ENCODE assay signal across 12 cellular contexts in the genomic region with DNA sequence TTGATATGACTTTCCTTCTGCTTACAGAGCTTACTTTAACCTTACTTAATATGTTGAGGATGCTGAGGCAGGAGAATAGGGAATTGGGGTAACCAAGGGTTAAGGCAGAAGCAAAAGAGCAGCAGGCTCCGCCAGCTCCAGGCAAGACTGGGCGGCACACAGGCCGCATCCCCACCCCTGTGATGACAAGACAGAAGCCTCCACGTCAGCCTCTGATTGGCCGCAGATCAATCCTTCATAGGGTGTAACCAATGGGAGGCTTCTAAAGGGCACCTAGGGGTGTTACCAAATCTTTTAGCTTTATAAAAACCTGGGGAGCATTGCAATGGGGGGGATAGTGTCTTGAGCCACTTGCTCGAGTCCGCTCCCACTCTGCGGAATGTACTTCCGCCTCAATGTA.
DNase-seq lines count a peak whose midpoint lies in the region; ATAC-seq and TF ChIP-seq lines count a peak whose summit lies in the region.
"Had no signal": no experiment of that assay in that cellular context is flagged by ENCODE, and none has a peak within 500 bp of the region (broad histone marks: within the 10 kb centered on the region; RNA-seq: fewer than 3 reads in every experiment).

No MANE protein-coding gene starts in this region.

- H3K4me1 ChIP-seq in breast epithelium (no peaks in the 10 kb centered on the region), testis (peaks cover 14% of the 10 kb centered on the region)

- ATAC-seq in HG03432 (IDR thresholded peaks at IDR 0.05; ENCODE audit: unreplicated experiment) (no peak), HG03342 (IDR thresholded peaks at IDR 0.05; ENCODE audit: unreplicated experiment) (no peak)
- ATAC-seq: natural killer cell had no signal

- TF ChIP-seq POLR2A in breast epithelium (IDR thresholded peaks at IDR 0.05) (no peak), testis (IDR thresholded peaks at IDR 0.05) (no peak)

- no peaks in the 10 kb centered on the region for H3K36me3 Mint-ChIP-seq in MCF 10A (ENCODE audit: insufficient read depth, unreplicated experiment)
- H3K36me3 Mint-ChIP-seq: natural killer cell had no signal

- no peak overlapping the region for H3K4me3 ChIP-seq in breast epithelium
- peak overlapping the region in 1 of 2 donors; percentile 17 for H3K4me3 ChIP-seq in testis
- H3K4me3 ChIP-seq: stomach had no signal

- H3K27ac ChIP-seq in breast epithelium (no peak overlapping the region), RWPE1 (no peak overlapping the region), testis (peak overlapping the region in 1 of 2 donors; percentile 28)
- H3K27ac ChIP-seq: stomach had no signal

- TF ChIP-seq CTCF in MCF 10A (IDR thresholded peaks at IDR 0.05; ENCODE audit: unreplicated experiment) = no peak
- TF ChIP-seq CTCF in breast epithelium (IDR thresholded peaks at IDR 0.05) = no peak
- TF ChIP-seq CTCF in RWPE1 (conservative IDR thresholded peaks at IDR 0.05; ENCODE audit: low read depth) = no peak
- TF ChIP-seq CTCF in testis (IDR thresholded peaks at IDR 0.05) = no peak

- CTCF ChIA-PET in MCF 10A (lab: Yijun Ruan, JAX) (no interaction called here), RWPE1 (lab: Yijun Ruan, JAX) (no interaction called here)

- no TSS peak for BruUV-seq in MCF 10A (replicated peaks; lab: Mats Ljungman, UMichigan)

- peak; percentile 21 for DNase-seq in MCF 10A (ENCODE audit: unreplicated experiment)
- DNase-seq in breast epithelium (ENCODE audit: low spot score in 2 of 2) = no peak
- peak; percentile 80 for DNase-seq in RWPE1 (ENCODE audit: low spot score)
- peak; percentile 82 for DNase-seq in iPS-NIHi11 (ENCODE audit: low spot score)
- peak; percentile 89 for DNase-seq in testis
- no peak for DNase-seq in stimulated activated naive CD4-positive, alpha-beta T cell treated with Interleukin-2 at 50 U/mL for 16 hours (lab: John Stamatoyannopoulos, UW)
- DNase-seq: activated CD4-positive, alpha-beta T cell treated with anti-CD3 and anti-CD28 coated beads for 1 hour; natural killer cell; stomach; T-helper 1 cell had no signal

- H3K4me3 Mint-ChIP-seq in MCF 10A (ENCODE audit: unreplicated experiment) = no peak overlapping the region
- H3K4me3 Mint-ChIP-seq: natural killer cell had no signal

- H3K36me3 ChIP-seq in breast epithelium (no peaks in the 10 kb centered on the region), testis (ENCODE audit: low read depth, missing control alignments) (no peaks in the 10 kb centered on the region)
- H3K36me3 ChIP-seq: stomach had no signal

- H3K27me3 ChIP-seq in breast epithelium (peaks cover 0 to 10% of the 10 kb centered on the region in 2 donors), testis (no peaks in the 10 kb centered on the region)

- H3K9me3 ChIP-seq in breast epithelium (no peaks in the 10 kb centered on the region), testis (no peaks in the 10 kb centered on the region)
- H3K9me3 ChIP-seq: stomach had no signal

- intact Hi-C loops in MCF 10A (cut with micrococcal nuclease) = no loop called here
- intact Hi-C loops in breast epithelium (cut with DNase I; ENCODE audit: low total_unique reads) = loop anchor here (2.0 kb wide), 1 partner anchor 52 kb away; no protein-coding TSS in a partner anchor
- intact Hi-C loops in testis (cut with DNase I; ENCODE audit: low total_unique reads) = no loop called here

- H3K27ac Mint-ChIP-seq in MCF 10A (ENCODE audit: low read depth, unreplicated experiment) = no peak overlapping the region
- H3K27ac Mint-ChIP-seq: natural killer cell had no signal

- H3K4me1 Mint-ChIP-seq in MCF 10A (ENCODE audit: insufficient read depth, unreplicated experiment) = no peaks in the 10 kb centered on the region

- peaks cover 50% of the 10 kb centered on the region for H3K27me3 Mint-ChIP-seq in MCF 10A (ENCODE audit: insufficient read depth, unreplicated experiment)

- H3K9me3 Mint-ChIP-seq in MCF 10A (ENCODE audit: unreplicated experiment) = no peaks in the 10 kb centered on the region
- H3K9me3 Mint-ChIP-seq: natural killer cell had no signal

- POLR2A ChIA-PET in MCF 10A (lab: Yijun Ruan, JAX) = no interaction called here
- POLR2A ChIA-PET in RWPE1 (lab: Yijun Ruan, JAX; ENCODE audit: low non-redundant PET) = no interaction called here

- 24 to 29% methylated on average over 8 to 9 of the region's 9 CpGs for WGBS in testis, 2 donors

Comparison
In these comparisons a context has a peak if more than half of its experiments do, and no peak if none do; other contexts are left out.
1. DNase-seq: peak in MCF 10A (single experiment), RWPE1 (single experiment), iPS-NIHi11 (single experiment) and testis (single experiment); none in breast epithelium (0 of 2) and stimulated activated naive CD4-positive, alpha-beta T cell treated with Interleukin-2 at 50 U/mL for 16 hours (single experiment).